ENCODE assay signal across 1 cellular context in the genomic region with DNA sequence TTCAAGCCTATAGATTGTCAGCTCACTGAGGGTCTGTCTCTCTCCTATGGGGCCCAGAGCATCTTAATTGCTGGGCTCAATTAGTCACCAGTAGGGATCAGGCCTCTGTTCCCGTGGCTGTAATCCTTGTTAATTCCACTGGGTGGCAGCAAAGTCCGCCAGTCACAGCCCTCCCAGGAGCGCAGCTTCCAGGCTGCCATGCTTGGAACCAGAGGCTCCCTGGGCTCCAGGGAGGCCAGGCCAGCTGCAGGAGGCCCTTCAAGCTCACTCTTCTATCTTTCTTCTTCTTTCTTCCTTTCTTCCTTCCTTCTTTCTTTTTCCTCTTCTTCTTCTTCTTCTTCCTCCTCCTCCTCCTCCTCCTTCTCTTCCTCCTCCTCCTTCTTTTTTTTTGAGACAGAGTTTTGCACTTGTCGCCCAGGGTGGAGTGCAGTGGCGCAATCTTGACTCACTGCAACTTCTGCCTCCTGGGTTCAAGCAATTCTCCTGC.
TF ChIP-seq lines count a peak whose summit lies in the region.

No MANE protein-coding gene starts in this region.

TF ChIP-seq in HepG2, 621 proteins besides CTCF, POLR2A, EP300 and RAD21 (continued from another document and continues in another):
- TF ChIP-seq, protein P1, sequence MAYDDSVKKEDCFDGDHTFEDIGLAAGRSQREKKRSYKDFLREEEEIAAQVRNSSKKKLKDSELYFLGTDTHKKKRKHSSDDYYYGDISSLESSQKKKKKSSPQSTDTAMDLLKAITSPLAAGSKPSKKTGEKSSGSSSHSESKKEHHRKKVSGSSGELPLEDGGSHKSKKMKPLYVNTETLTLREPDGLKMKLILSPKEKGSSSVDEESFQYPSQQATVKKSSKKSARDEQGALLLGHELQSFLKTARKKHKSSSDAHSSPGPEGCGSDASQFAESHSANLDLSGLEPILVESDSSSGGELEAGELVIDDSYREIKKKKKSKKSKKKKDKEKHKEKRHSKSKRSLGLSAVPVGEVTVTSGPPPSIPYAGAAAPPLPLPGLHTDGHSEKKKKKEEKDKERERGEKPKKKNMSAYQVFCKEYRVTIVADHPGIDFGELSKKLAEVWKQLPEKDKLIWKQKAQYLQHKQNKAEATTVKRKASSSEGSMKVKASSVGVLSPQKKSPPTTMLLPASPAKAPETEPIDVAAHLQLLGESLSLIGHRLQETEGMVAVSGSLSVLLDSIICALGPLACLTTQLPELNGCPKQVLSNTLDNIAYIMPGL (CRISPR knock-in tag; IDR thresholded peaks at IDR 0.05; ENCODE audit: borderline replicate concordance in 1 of 2, low read depth in 1 of 2) = peak; percentile 72 to 74; a peak in 3 of 4 replicates
- TF ChIP-seq, protein P2, sequence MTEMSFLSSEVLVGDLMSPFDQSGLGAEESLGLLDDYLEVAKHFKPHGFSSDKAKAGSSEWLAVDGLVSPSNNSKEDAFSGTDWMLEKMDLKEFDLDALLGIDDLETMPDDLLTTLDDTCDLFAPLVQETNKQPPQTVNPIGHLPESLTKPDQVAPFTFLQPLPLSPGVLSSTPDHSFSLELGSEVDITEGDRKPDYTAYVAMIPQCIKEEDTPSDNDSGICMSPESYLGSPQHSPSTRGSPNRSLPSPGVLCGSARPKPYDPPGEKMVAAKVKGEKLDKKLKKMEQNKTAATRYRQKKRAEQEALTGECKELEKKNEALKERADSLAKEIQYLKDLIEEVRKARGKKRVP (CRISPR knock-in tag; IDR thresholded peaks at IDR 0.05) = no peak
- TF ChIP-seq SALL1 (CRISPR knock-in tag; IDR thresholded peaks at IDR 0.05) (peak; percentile 60; the same call in 1 of the 2 replicates), TP53 (CRISPR knock-in tag; conservative IDR thresholded peaks at IDR 0.05) (no peak), ZSCAN29 (CRISPR knock-in tag; conservative IDR thresholded peaks at IDR 0.05) (no peak), XRCC5 (optimal IDR thresholded peaks at IDR 0.05; ENCODE audit: low read length) (peak; percentile 24), AHR (CRISPR knock-in tag; IDR thresholded peaks at IDR 0.05) (0 out of 2 replicates have a peak, but pooled peaks have one; percentile 54), ZKSCAN8 (CRISPR knock-in tag; IDR thresholded peaks at IDR 0.05; ENCODE audit: borderline replicate concordance) (0 out of 2 replicates have a peak, but pooled peaks have one; percentile 24), ZFX (CRISPR knock-in tag; IDR thresholded peaks at IDR 0.05; ENCODE audit: low read depth) (peak; percentile 71), GFI1 (CRISPR knock-in tag; IDR thresholded peaks at IDR 0.05; ENCODE audit: borderline replicate concordance) (no peak), GMEB2 (CRISPR knock-in tag; IDR thresholded peaks at IDR 0.05; ENCODE audit: low read depth) (no peak), ZNF34 (CRISPR knock-in tag; IDR thresholded peaks at IDR 0.05; ENCODE audit: borderline replicate concordance) (0 out of 2 replicates have a peak, but pooled peaks have one; percentile 52), SRY (CRISPR knock-in tag; IDR thresholded peaks at IDR 0.05) (no peak), HDAC2 (CRISPR knock-in tag; IDR thresholded peaks at IDR 0.05) (peak; percentile 20; the same call in 1 of the 2 replicates), POLR2G (IDR thresholded peaks at IDR 0.05; ENCODE audit: low read depth, low read length) (no peak), HIVEP1 (CRISPR knock-in tag; IDR thresholded peaks at IDR 0.05) (no peak), SMAD3 (CRISPR knock-in tag; IDR thresholded peaks at IDR 0.05) (peak; percentile 58), GABPB1 (CRISPR knock-in tag; IDR thresholded peaks at IDR 0.05) (0 out of 2 replicates have a peak, but pooled peaks have one; percentile 35), ZNF552 (CRISPR knock-in tag; IDR thresholded peaks at IDR 0.05; ENCODE audit: borderline replicate concordance) (no peak), MIXL1 (CRISPR knock-in tag; IDR thresholded peaks at IDR 0.05) (peak; percentile 69; the same call in 1 of the 2 replicates), GATAD2A (CRISPR knock-in tag; IDR thresholded peaks at IDR 0.05) (0 out of 2 replicates have a peak, but pooled peaks have one; percentile 24), IKZF5 (CRISPR knock-in tag; IDR thresholded peaks at IDR 0.05) (peak; percentile 71; the same call in 1 of the 2 replicates), ZNF687 (CRISPR knock-in tag; IDR thresholded peaks at IDR 0.05) (peak; percentile 53), MAZ (IDR thresholded peaks at IDR 0.05; ENCODE audit: borderline replicate concordance, low read depth, low read length) (no peak; the same call in 1 of the 2 replicates), MAZ (CRISPR knock-in tag; IDR thresholded peaks at IDR 0.05; ENCODE audit: low read depth) (0 out of 2 replicates have a peak, but pooled peaks have one; percentile 38), RBM22 (optimal IDR thresholded peaks at IDR 0.05; ENCODE audit: low read length) (no peak), ZBTB49 (CRISPR knock-in tag; IDR thresholded peaks at IDR 0.05; ENCODE audit: borderline replicate concordance) (no peak), STAG1 (CRISPR knock-in tag; IDR thresholded peaks at IDR 0.05) (peak; percentile 99), RAD51 (IDR thresholded peaks at IDR 0.05; ENCODE audit: borderline replicate concordance) (no peak), KMT2B (CRISPR knock-in tag; IDR thresholded peaks at IDR 0.05) (0 out of 2 replicates have a peak, but pooled peaks have one; percentile 39), ZFY (CRISPR knock-in tag; IDR thresholded peaks at IDR 0.05) (peak; percentile 38; the same call in 1 of the 2 replicates), YEATS2 (CRISPR knock-in tag; IDR thresholded peaks at IDR 0.05; ENCODE audit: borderline replicate concordance) (peak; percentile 67; the same call in 1 of the 2 replicates), TEAD3 (CRISPR knock-in tag; optimal IDR thresholded peaks at IDR 0.05; ENCODE audit: borderline replicate concordance) (peak; percentile 61), FOXK1 (CRISPR knock-in tag; IDR thresholded peaks at IDR 0.05; ENCODE audit: borderline replicate concordance, low read depth) (peak; percentile 41; the same call in 1 of the 2 replicates), SAP130 (CRISPR knock-in tag; IDR thresholded peaks at IDR 0.05; ENCODE audit: low read depth) (peak; percentile 45), RXRB (CRISPR knock-in tag; IDR thresholded peaks at IDR 0.05; ENCODE audit: borderline replicate concordance) (peak; percentile 64; the same call in 1 of the 2 replicates)
- TF ChIP-seq, protein P3, sequence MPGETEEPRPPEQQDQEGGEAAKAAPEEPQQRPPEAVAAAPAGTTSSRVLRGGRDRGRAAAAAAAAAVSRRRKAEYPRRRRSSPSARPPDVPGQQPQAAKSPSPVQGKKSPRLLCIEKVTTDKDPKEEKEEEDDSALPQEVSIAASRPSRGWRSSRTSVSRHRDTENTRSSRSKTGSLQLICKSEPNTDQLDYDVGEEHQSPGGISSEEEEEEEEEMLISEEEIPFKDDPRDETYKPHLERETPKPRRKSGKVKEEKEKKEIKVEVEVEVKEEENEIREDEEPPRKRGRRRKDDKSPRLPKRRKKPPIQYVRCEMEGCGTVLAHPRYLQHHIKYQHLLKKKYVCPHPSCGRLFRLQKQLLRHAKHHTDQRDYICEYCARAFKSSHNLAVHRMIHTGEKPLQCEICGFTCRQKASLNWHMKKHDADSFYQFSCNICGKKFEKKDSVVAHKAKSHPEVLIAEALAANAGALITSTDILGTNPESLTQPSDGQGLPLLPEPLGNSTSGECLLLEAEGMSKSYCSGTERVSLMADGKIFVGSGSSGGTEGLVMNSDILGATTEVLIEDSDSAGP (CRISPR knock-in tag; IDR thresholded peaks at IDR 0.05; ENCODE audit: borderline replicate concordance) = peak; percentile 36; the same call in 1 of the 2 replicates
- TF ChIP-seq, protein P4, sequence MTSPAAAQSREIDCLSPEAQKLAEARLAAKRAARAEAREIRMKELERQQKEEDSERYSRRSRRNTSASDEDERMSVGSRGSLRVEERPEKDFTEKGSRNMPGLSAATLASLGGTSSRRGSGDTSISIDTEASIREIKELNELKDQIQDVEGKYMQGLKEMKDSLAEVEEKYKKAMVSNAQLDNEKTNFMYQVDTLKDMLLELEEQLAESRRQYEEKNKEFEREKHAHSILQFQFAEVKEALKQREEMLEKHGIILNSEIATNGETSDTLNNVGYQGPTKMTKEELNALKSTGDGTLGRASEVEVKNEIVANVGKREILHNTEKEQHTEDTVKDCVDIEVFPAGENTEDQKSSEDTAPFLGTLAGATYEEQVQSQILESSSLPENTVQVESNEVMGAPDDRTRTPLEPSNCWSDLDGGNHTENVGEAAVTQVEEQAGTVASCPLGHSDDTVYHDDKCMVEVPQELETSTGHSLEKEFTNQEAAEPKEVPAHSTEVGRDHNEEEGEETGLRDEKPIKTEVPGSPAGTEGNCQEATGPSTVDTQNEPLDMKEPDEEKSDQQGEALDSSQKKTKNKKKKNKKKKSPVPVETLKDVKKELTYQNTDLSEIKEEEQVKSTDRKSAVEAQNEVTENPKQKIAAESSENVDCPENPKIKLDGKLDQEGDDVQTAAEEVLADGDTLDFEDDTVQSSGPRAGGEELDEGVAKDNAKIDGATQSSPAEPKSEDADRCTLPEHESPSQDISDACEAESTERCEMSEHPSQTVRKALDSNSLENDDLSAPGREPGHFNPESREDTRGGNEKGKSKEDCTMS (CRISPR knock-in tag; conservative IDR thresholded peaks at IDR 0.05) = no peak
- TF ChIP-seq, protein P5, sequence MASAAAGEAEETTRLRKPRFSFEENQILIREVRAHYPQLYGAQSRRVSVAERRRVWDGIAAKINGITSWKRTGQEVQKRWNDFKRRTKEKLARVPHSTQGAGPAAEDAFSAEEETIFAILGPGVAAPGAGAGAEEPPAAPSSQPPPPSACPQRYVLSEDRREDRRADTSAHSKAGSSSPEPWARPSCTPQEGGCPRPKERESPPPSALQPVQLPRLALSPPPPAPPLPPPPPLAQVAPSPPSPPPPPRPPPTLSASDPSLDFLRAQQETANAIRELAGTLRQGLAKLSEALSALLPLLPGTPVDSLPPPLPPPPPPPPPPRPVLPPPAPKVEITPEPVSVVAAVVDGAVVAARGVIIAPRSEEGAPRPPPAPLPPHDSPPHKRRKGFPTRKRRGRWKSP (CRISPR knock-in tag; IDR thresholded peaks at IDR 0.05) = 0 out of 2 replicates have a peak, but pooled peaks have one; percentile 40
